8 cellular contexts compared by ENCODE assay signal in genomic region chr3:15629860-15630597, GRCh38. TPM values are rescaled to one million over a fixed set of nuclear protein-coding genes. Genes with fewer than 3 reads are reported as not detected.
DNase-seq lines count a peak whose midpoint lies in the region; ATAC-seq and TF ChIP-seq lines count a peak whose summit lies in the region.

No MANE protein-coding gene starts in this region.

- H3K4me1 ChIP-seq in muscle layer of duodenum (ENCODE audit: control insufficient read depth in 1 of 2, insufficient read depth in 2 of 2, low read length in 2 of 2): peaks cover 8 to 13% of the 10 kb centered on the region in 2 donors

- no peak overlapping the region for H3K27ac ChIP-seq in C4-2B
- H3K27ac ChIP-seq in epithelial cell of prostate: peak overlapping the region; percentile 57
- peak overlapping the region; percentile 51 for H3K27ac ChIP-seq in muscle layer of duodenum (ENCODE audit: low read length)

- CTCF ChIA-PET in activated CD8-positive, alpha-beta T cell treated with anti-CD3 and anti-CD28 coated beads for 36 hours (lab: Charles Lee): interaction anchor here (0.7 to 3.4 kb wide), 25 partner anchors 10 to 419 kb away, joined by 3 to 51 read pairs (median 4); no protein-coding TSS in a partner anchor

- no peaks in the 10 kb centered on the region for H3K36me3 Mint-ChIP-seq in activated CD8-positive, alpha-beta T cell treated with anti-CD3 and anti-CD28 coated beads for 36 hours (ENCODE audit: low read depth)

- ATAC-seq in GM19025 (IDR thresholded peaks at IDR 0.05; ENCODE audit: low read depth, unreplicated experiment) (peak; percentile 97), HG03159 (IDR thresholded peaks at IDR 0.05; ENCODE audit: unreplicated experiment) (peak; percentile 93)
- peak; percentile 96 for ATAC-seq in activated CD8-positive, alpha-beta T cell treated with anti-CD3 and anti-CD28 coated beads for 36 hours

- peak; percentile 83 for TF ChIP-seq CTCF in C4-2B (conservative IDR thresholded peaks at IDR 0.05)
- TF ChIP-seq CTCF in activated CD8-positive, alpha-beta T cell treated with anti-CD3 and anti-CD28 coated beads for 36 hours (IDR thresholded peaks at IDR 0.05): peak; percentile 76

- peaks cover 52% of the 10 kb centered on the region for H3K4me1 Mint-ChIP-seq in activated CD8-positive, alpha-beta T cell treated with anti-CD3 and anti-CD28 coated beads for 36 hours (ENCODE audit: low read depth)

- no peaks in the 10 kb centered on the region for H3K27me3 Mint-ChIP-seq in activated CD8-positive, alpha-beta T cell treated with anti-CD3 and anti-CD28 coated beads for 36 hours

- H3K9me3 Mint-ChIP-seq in activated CD8-positive, alpha-beta T cell treated with anti-CD3 and anti-CD28 coated beads for 36 hours: no peaks in the 10 kb centered on the region

- H3K9me3 ChIP-seq in muscle layer of duodenum (ENCODE audit: control insufficient read depth in 1 of 2, low read length in 2 of 2): no peaks in the 10 kb centered on the region

- peak overlapping the region; percentile 59 for H3K4me3 Mint-ChIP-seq in activated CD8-positive, alpha-beta T cell treated with anti-CD3 and anti-CD28 coated beads for 36 hours

- POLR2A ChIA-PET in activated CD8-positive, alpha-beta T cell treated with anti-CD3 and anti-CD28 coated beads for 36 hours (lab: Charles Lee): no interaction called here

- peak overlapping the region; percentile 86 for H3K27ac Mint-ChIP-seq in activated CD8-positive, alpha-beta T cell treated with anti-CD3 and anti-CD28 coated beads for 36 hours

- DNase-seq in NCI-H69 (lab: John Stamatoyannopoulos, UW) (peak; percentile 71), epithelial cell of prostate (ENCODE audit: low read depth, low spot score) (no peak), superior temporal gyrus (ENCODE audit: extremely low spot score) (peak; percentile 98)
- peak; percentile 78 for DNase-seq in activated CD8-positive, alpha-beta T cell treated with anti-CD3 and anti-CD28 coated beads for 36 hours

- H3K27me3 ChIP-seq in muscle layer of duodenum (ENCODE audit: low read depth, low read length): no peaks in the 10 kb centered on the region

- H3K36me3 ChIP-seq in muscle layer of duodenum (ENCODE audit: control insufficient read depth in 1 of 2, insufficient read depth in 2 of 2, low read length in 2 of 2): no peaks in the 10 kb centered on the region

- H3K4me3 ChIP-seq in muscle layer of duodenum (ENCODE audit: low read depth in 1 of 2, low read length in 2 of 2): peak overlapping the region; percentile 44 to 66

- intact Hi-C loops in activated CD8-positive, alpha-beta T cell treated with anti-CD3 and anti-CD28 coated beads for 36 hours (cut with micrococcal nuclease): loop anchor here (1.0 kb wide), 1 partner anchor 182 kb away; no protein-coding TSS in a partner anchor

RNA-seq across cellular contexts. Expression of gene BTD, which starts 28.5 kb away (rescaled TPM):
- total RNA-seq in activated CD8-positive, alpha-beta T cell treated with anti-CD3 and anti-CD28 coated beads for 36 hours: 1 to 10 TPM; 3.8 to 4.0 TPM

RNA-seq across cellular contexts. Expression of gene HACL1, which starts 28.7 kb away (rescaled TPM):
- total RNA-seq in activated CD8-positive, alpha-beta T cell treated with anti-CD3 and anti-CD28 coated beads for 36 hours: 10 to 100 TPM; 23.6 to 32.0 TPM
